15 cellular contexts compared by ENCODE assay signal in genomic region chr12:26730546-26731085, GRCh38.
DNase-seq lines count a peak whose midpoint lies in the region; ATAC-seq, FAIRE-seq and TF ChIP-seq lines count a peak whose summit lies in the region.
"Had no signal": no experiment of that assay in that cellular context is flagged by ENCODE, and none has a peak within 500 bp of the region (broad histone marks: within the 10 kb centered on the region; RNA-seq: fewer than 3 reads in every experiment).

No MANE protein-coding gene starts in this region.

- intact Hi-C loops in Panc1 (cut with micrococcal nuclease; ENCODE audit: unreplicated experiment): no loop called here

- TSS peak; percentile 25 for BruUV-seq in Panc1 (replicated peaks; lab: Mats Ljungman, UMichigan)

- H3K36me3 ChIP-seq in DOHH2 (ENCODE audit: control insufficient read depth, low read length) (no peaks in the 10 kb centered on the region; the same call in 1 of the 2 replicates), Panc1 (ENCODE audit: control insufficient read depth, insufficient read depth, low read length) (no peaks in the 10 kb centered on the region)

- H3K4me3 ChIP-seq in DOHH2 (ENCODE audit: low read length) (no peak overlapping the region), Panc1 (ENCODE audit: low read depth in 2 of 2, low read length in 2 of 2) (no peak overlapping the region)
- H3K4me3 ChIP-seq: BLaER1 treated with 17β-estradiol and CSF1 and Interleukin-3, amounts not matched to agents 10 nM and 100 nM; GM23338 had no signal

- H3K27ac ChIP-seq in DOHH2 (ENCODE audit: low read depth, low read length) (no peak overlapping the region), Panc1 (ENCODE audit: low read length) (no peak overlapping the region)

- peak overlapping the region; percentile 18 for H3K4me2 ChIP-seq in DOHH2 (ENCODE audit: low read length)
- H3K4me2 ChIP-seq: GM23338 had no signal

- TF ChIP-seq CTCF in DOHH2 (IDR thresholded peaks at IDR 0.05; ENCODE audit: low read depth, low read length, poor library complexity, severe bottlenecking) (no peak), Panc1 (IDR thresholded peaks at IDR 0.05) (no peak)

- peak; percentile 67 for FAIRE-seq in endometrium (lab: Jason Lieb, UNC)
- FAIRE-seq: GM12891 had no signal

- POLR2A ChIA-PET in Panc1 (lab: Charles Lee): interaction anchor here (0.7 kb wide), 1 partner anchor 227 kb away, joined by 3 read pairs; no protein-coding TSS in a partner anchor

- H3F3A ChIP-seq in DOHH2 (ENCODE audit: control insufficient read depth, insufficient read depth): peaks cover 5% of the 10 kb centered on the region; the same call in 1 of the 2 replicates

- in situ Hi-C loops in Panc1 (cut with HindIII; ENCODE audit: low pct_unique_long_range_greater_than_20kb, low sequenced_read_pairs): no loop called here

- H4K20me1 ChIP-seq in DOHH2 (ENCODE audit: control insufficient read depth, insufficient read depth, low read depth, low read length): no peaks in the 10 kb centered on the region

- ATAC-seq in Panc1 (no peak), HG03460 (IDR thresholded peaks at IDR 0.05; ENCODE audit: unreplicated experiment) (no peak)
- ATAC-seq: GM23338 had no signal

- H3K9me3 ChIP-seq in DOHH2 (ENCODE audit: control insufficient read depth, insufficient read depth, low read length): no peaks in the 10 kb centered on the region
- H3K9me3 ChIP-seq in Panc1 (ENCODE audit: control insufficient read depth, insufficient read depth, low read depth, low read length): no peaks in the 10 kb centered on the region
- H3K9me3 ChIP-seq: BLaER1 treated with 17β-estradiol and CSF1 and Interleukin-3, amounts not matched to agents 10 nM and 100 nM had no signal

- no peaks in the 10 kb centered on the region for H3K9me2 ChIP-seq in DOHH2 (replicated peaks; ENCODE audit: control insufficient read depth, low read length)

- CTCF ChIA-PET in Panc1 (lab: Charles Lee): no interaction called here

- DNase-seq in Panc1 (ENCODE audit: low read depth, low spot score) (no peak), pulmonary artery endothelial cell (ENCODE audit: low read depth, low spot score) (peak; percentile 62), kidney tubule cell (ENCODE audit: low spot score) (no peak), islet precursor cell (no peak)
- DNase-seq: ACHN; Calu3; CD4-positive, CD25-positive, alpha-beta regulatory T cell; DMS 273 treated with DMSO at 0.1 percent for 48 hours; H9 had no signal

- peaks cover 70% of the 10 kb centered on the region for H3K4me1 ChIP-seq in DOHH2 (ENCODE audit: control insufficient read depth, low read length)
- H3K4me1 ChIP-seq in Panc1 (ENCODE audit: control insufficient read depth, insufficient read depth, low read length): no peaks in the 10 kb centered on the region

- peaks cover 38% of the 10 kb centered on the region for H3K79me2 ChIP-seq in DOHH2 (ENCODE audit: control insufficient read depth, low read length)

- H3K27me3 ChIP-seq in DOHH2 (ENCODE audit: control insufficient read depth, low read length) (no peaks in the 10 kb centered on the region), Panc1 (ENCODE audit: control insufficient read depth, insufficient read depth, low read length) (no peaks in the 10 kb centered on the region)
- H3K27me3 ChIP-seq: BLaER1 treated with 17β-estradiol and CSF1 and Interleukin-3, amounts not matched to agents 10 nM and 100 nM had no signal
